ENCODE assay signal across 9 cellular contexts in genomic region chr6:45608252-45608911, GRCh38.
DNase-seq lines count a peak whose midpoint lies in the region; ATAC-seq and TF ChIP-seq lines count a peak whose summit lies in the region.
"Had no signal": no experiment of that assay in that cellular context is flagged by ENCODE, and none has a peak within 500 bp of the region (broad histone marks: within the 10 kb centered on the region; RNA-seq: fewer than 3 reads in every experiment).

No MANE protein-coding gene starts in this region.

- H3K36me3 ChIP-seq in muscle layer of duodenum (ENCODE audit: control insufficient read depth in 1 of 2, insufficient read depth in 2 of 2, low read length in 2 of 2) = no peaks in the 10 kb centered on the region
- no peaks in the 10 kb centered on the region for H3K36me3 ChIP-seq in tibial artery
- H3K36me3 ChIP-seq: gastroesophageal sphincter had no signal

- TF ChIP-seq CTCF in tibial artery (IDR thresholded peaks at IDR 0.05) = no peak

- H3K27me3 ChIP-seq in muscle layer of duodenum (ENCODE audit: low read depth, low read length) (no peaks in the 10 kb centered on the region), tibial artery (no peaks in the 10 kb centered on the region)

- peaks cover 0 to 5% of the 10 kb centered on the region in 2 donors for H3K9me3 ChIP-seq in muscle layer of duodenum (ENCODE audit: control insufficient read depth in 1 of 2, low read length in 2 of 2)
- H3K9me3 ChIP-seq in tibial artery = no peaks in the 10 kb centered on the region
- H3K9me3 ChIP-seq: gastroesophageal sphincter had no signal

- intact Hi-C loops in tibial artery (cut with DNase I; ENCODE audit: low total_unique reads) = no loop called here

- no peak for ATAC-seq in HG03354 (IDR thresholded peaks at IDR 0.05; ENCODE audit: poor library complexity, severe bottlenecking, unreplicated experiment)
- ATAC-seq: gastroesophageal sphincter had no signal

- H3K27ac ChIP-seq in muscle layer of duodenum (ENCODE audit: low read length) (peak overlapping the region; percentile 0), tibial artery (no peak overlapping the region)
- H3K27ac ChIP-seq: gastroesophageal sphincter had no signal

- peak; percentile 83 for DNase-seq in Daoy (ENCODE audit: low read depth)
- DNase-seq in NCI-H226 = peak; percentile 91
- peak; percentile 33 to 74 for DNase-seq in T47D (ENCODE audit: low read depth in 1 of 2, low spot score in 1 of 2)
- no peak for DNase-seq in midbrain (lab: John Stamatoyannopoulos, UW)
- DNase-seq in activated gamma-delta T cell (lab: John Stamatoyannopoulos, UW) = no peak
- no peak for DNase-seq in tibial artery

- H3K4me1 ChIP-seq in muscle layer of duodenum (ENCODE audit: control insufficient read depth in 1 of 2, insufficient read depth in 2 of 2, low read length in 2 of 2) (peaks cover 0 to 4% of the 10 kb centered on the region in 2 donors), tibial artery (peaks cover 0 to 3% (median 0%) of the 10 kb centered on the region in 4 donors)
- H3K4me1 ChIP-seq: gastroesophageal sphincter had no signal

- no peak overlapping the region for H3K4me3 ChIP-seq in muscle layer of duodenum (ENCODE audit: low read depth in 1 of 2, low read length in 2 of 2)
- no peak overlapping the region for H3K4me3 ChIP-seq in tibial artery
- H3K4me3 ChIP-seq: gastroesophageal sphincter had no signal

- in situ Hi-C loops in T47D (cut with HindIII; ENCODE audit: low pct_unique_long_range_greater_than_20kb, low sequenced_read_pairs) = no loop called here

Comparison
In these comparisons a context has a peak if more than half of its experiments do, and no peak if none do; other contexts are left out.
1. DNase-seq: peak in Daoy (single experiment), NCI-H226 (single experiment) and T47D (2 of 2); none in midbrain (single experiment), activated gamma-delta T cell (single experiment) and tibial artery (0 of 2).